In the genomic region with DNA sequence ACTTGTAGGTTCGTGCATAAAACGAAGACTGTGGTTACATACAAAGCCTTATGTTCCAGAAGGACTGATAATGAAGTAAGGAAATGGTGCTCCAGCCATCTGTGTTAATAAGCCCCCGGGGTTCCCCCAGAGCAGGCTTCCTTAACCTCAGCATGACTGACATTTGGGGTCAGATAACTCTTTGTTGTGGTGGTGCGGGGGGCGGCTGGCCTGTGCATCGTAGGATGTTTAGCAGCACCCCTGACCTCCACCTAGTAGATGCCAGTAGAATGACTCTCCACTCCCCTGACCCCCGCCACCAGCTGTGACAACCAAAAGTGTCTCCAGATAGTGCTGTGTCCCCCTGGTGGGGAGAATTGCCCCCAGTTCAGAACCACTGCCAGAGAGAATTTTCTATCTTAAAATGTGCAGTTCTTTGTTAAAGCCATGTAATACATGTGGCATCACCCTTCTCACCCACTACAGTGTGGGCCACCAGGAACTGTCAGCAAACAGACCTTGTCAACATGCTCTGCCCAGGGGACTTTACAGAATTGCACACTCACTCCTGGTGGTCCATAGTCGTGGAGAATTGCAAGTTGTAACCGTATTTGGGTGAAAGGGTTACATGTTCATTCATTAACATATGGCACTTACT, we compare ENCODE assay signal across 18 cellular contexts. TPM values are rescaled to one million over a fixed set of nuclear protein-coding genes. Genes with fewer than 3 reads are reported as not detected.
A peak's percentile ranks its signal among the peaks of the same experiment; 100 is the strongest.
DNase-seq lines count a peak whose midpoint lies in the region; ATAC-seq and TF ChIP-seq lines count a peak whose summit lies in the region.
"Had no signal": no experiment of that assay in that cellular context is flagged by ENCODE, and none has a peak within 500 bp of the region (broad histone marks: within the 10 kb centered on the region; RNA-seq: fewer than 3 reads in every experiment).

No MANE protein-coding gene starts in this region.

- intact Hi-C loops in activated CD4-positive, alpha-beta T cell treated with anti-CD3 and anti-CD28 coated beads for 36 hours (cut with DNase I, micrococcal nuclease): no loop called here
- intact Hi-C loops in activated T-helper 2 cell treated with anti-CD3 and anti-CD28 coated beads, Interferon-gamma antibody, Interleukin-2, Interleukin-4, amounts not matched to agents 10 μg/mL and 5 μg/mL and 100 μg/mL, durations not matched to agents 14 hours and 24 hours and 36 hours (cut with micrococcal nuclease): no loop called here

- H3K4me3 ChIP-seq in brain microvascular endothelial cell (ENCODE audit: low read depth, low read length): no peak overlapping the region
- H3K4me3 ChIP-seq: A549, gastrocnemius medialis, lung, right lobe of liver, SK-N-MC had no signal

- H3K9me3 Mint-ChIP-seq in activated CD4-positive, alpha-beta T cell treated with anti-CD3 and anti-CD28 coated beads for 36 hours (ENCODE audit: low read depth): no peaks in the 10 kb centered on the region
- H3K9me3 Mint-ChIP-seq in activated T-helper 2 cell treated with anti-CD3 and anti-CD28 coated beads, Interferon-gamma antibody, Interleukin-2, Interleukin-4, amounts not matched to agents 10 μg/mL and 5 μg/mL and 100 μg/mL, durations not matched to agents 14 hours and 24 hours and 36 hours: no peaks in the 10 kb centered on the region
- H3K9me3 Mint-ChIP-seq: activated naive CD4-positive, alpha-beta T cell treated with anti-CD3 and anti-CD28 coated beads, Interleukin-2, amount 50 U/mL, for 72 hours had no signal

- H3K4me1 Mint-ChIP-seq in activated CD4-positive, alpha-beta T cell treated with anti-CD3 and anti-CD28 coated beads for 36 hours: peaks cover 75% of the 10 kb centered on the region
- H3K4me1 Mint-ChIP-seq in activated T-helper 2 cell treated with anti-CD3 and anti-CD28 coated beads, Interferon-gamma antibody, Interleukin-2, Interleukin-4, amounts not matched to agents 10 μg/mL and 5 μg/mL and 100 μg/mL, durations not matched to agents 14 hours and 24 hours and 36 hours (ENCODE audit: low read depth): peaks cover 60% of the 10 kb centered on the region

- CTCF ChIA-PET in activated CD4-positive, alpha-beta T cell treated with anti-CD3 and anti-CD28 coated beads for 36 hours (lab: Charles Lee): no interaction called here

- no peak for ATAC-seq in activated CD4-positive, alpha-beta T cell treated with anti-CD3 and anti-CD28 coated beads for 36 hours
- peak; percentile 71 for ATAC-seq in stimulated activated naive CD8-positive, alpha-beta T cell treated with anti-CD3 and anti-CD28 coated beads, Interleukin-15, Interleukin-2, amounts not matched to agents 100 U/mL and 50 U/mL, for 24 hours
- no peak for ATAC-seq in GM21825 (IDR thresholded peaks at IDR 0.05; ENCODE audit: unreplicated experiment)
- ATAC-seq in HG02642 (IDR thresholded peaks at IDR 0.05; ENCODE audit: poor library complexity, unreplicated experiment): no peak
- ATAC-seq: A549, gastrocnemius medialis, right lobe of liver had no signal

- no peak overlapping the region for H3K27ac ChIP-seq in brain microvascular endothelial cell
- H3K27ac ChIP-seq: A549, gastrocnemius medialis, right lobe of liver, SK-N-MC, WERI-Rb-1 had no signal

- H3K36me3 ChIP-seq in brain microvascular endothelial cell (replicated peaks): no peaks in the 10 kb centered on the region
- H3K36me3 ChIP-seq: gastrocnemius medialis, right lobe of liver, WERI-Rb-1 had no signal

- peaks cover 28% of the 10 kb centered on the region for H3K36me3 Mint-ChIP-seq in activated CD4-positive, alpha-beta T cell treated with anti-CD3 and anti-CD28 coated beads for 36 hours (ENCODE audit: low read depth)
- H3K36me3 Mint-ChIP-seq in activated T-helper 2 cell treated with anti-CD3 and anti-CD28 coated beads, Interferon-gamma antibody, Interleukin-2, Interleukin-4, amounts not matched to agents 10 μg/mL and 5 μg/mL and 100 μg/mL, durations not matched to agents 14 hours and 24 hours and 36 hours (ENCODE audit: low read depth): peaks cover 28% of the 10 kb centered on the region

- in situ Hi-C loops in brain microvascular endothelial cell (cut with HindIII; ENCODE audit: low pct_ligation_motif_present, low sequenced_read_pairs): loop anchor here (25.0 kb wide), 1 partner anchor 143 kb away; no protein-coding TSS in a partner anchor

- no peak overlapping the region for H3K4me3 Mint-ChIP-seq in activated CD4-positive, alpha-beta T cell treated with anti-CD3 and anti-CD28 coated beads for 36 hours
- no peak overlapping the region for H3K4me3 Mint-ChIP-seq in activated T-helper 2 cell treated with anti-CD3 and anti-CD28 coated beads, Interferon-gamma antibody, Interleukin-2, Interleukin-4, amounts not matched to agents 10 μg/mL and 5 μg/mL and 100 μg/mL, durations not matched to agents 14 hours and 24 hours and 36 hours (ENCODE audit: low read depth)

- H3K27me3 Mint-ChIP-seq in activated CD4-positive, alpha-beta T cell treated with anti-CD3 and anti-CD28 coated beads for 36 hours: no peaks in the 10 kb centered on the region
- no peaks in the 10 kb centered on the region for H3K27me3 Mint-ChIP-seq in activated T-helper 2 cell treated with anti-CD3 and anti-CD28 coated beads, Interferon-gamma antibody, Interleukin-2, Interleukin-4, amounts not matched to agents 10 μg/mL and 5 μg/mL and 100 μg/mL, durations not matched to agents 14 hours and 24 hours and 36 hours (ENCODE audit: low read depth)

- no peak overlapping the region for H3K27ac Mint-ChIP-seq in activated CD4-positive, alpha-beta T cell treated with anti-CD3 and anti-CD28 coated beads for 36 hours
- H3K27ac Mint-ChIP-seq in activated T-helper 2 cell treated with anti-CD3 and anti-CD28 coated beads, Interferon-gamma antibody, Interleukin-2, Interleukin-4, amounts not matched to agents 10 μg/mL and 5 μg/mL and 100 μg/mL, durations not matched to agents 14 hours and 24 hours and 36 hours: no peak overlapping the region

- no peaks in the 10 kb centered on the region for H3K27me3 ChIP-seq in brain microvascular endothelial cell (replicated peaks)
- H3K27me3 ChIP-seq: gastrocnemius medialis, right lobe of liver had no signal

- DNase-seq in activated CD4-positive, alpha-beta T cell treated with anti-CD3 and anti-CD28 coated beads for 36 hours: peak; percentile 17
- no peak for DNase-seq in activated CD4-positive, alpha-beta T cell treated with anti-CD3 and anti-CD28 coated beads, Interleukin-2, amount 50 U/mL, for 4 hours
- DNase-seq in NCI-H1694 treated with DMSO at 0.1 percent for 48 hours (lab: John Stamatoyannopoulos, UW) (peak; percentile 60), brain microvascular endothelial cell (no peak)
- peak; percentile 63 for DNase-seq in stimulated activated naive CD8-positive, alpha-beta T cell treated with anti-CD3 and anti-CD28 coated beads, Interleukin-15, Interleukin-2, amounts not matched to agents 100 U/mL and 50 U/mL, for 24 hours
- no peak for DNase-seq in activated T-helper 2 cell treated with anti-CD3 and anti-CD28 coated beads, Interferon-gamma antibody, Interleukin-2, Interleukin-4, amounts not matched to agents 10 μg/mL and 5 μg/mL and 100 μg/mL, durations not matched to agents 14 hours and 24 hours and 36 hours (ENCODE audit: low spot score)
- DNase-seq: Calu3; gastrocnemius medialis; HCEC 1CT; right lobe of liver; stimulated activated CD4-positive, alpha-beta T cell treated with anti-CD3 and anti-CD28 coated beads, Interleukin-4, amount 100 ng/mL, for 24 hours; WERI-Rb-1 had no signal

- TF ChIP-seq CTCF in brain microvascular endothelial cell (IDR thresholded peaks at IDR 0.05; ENCODE audit: low read depth, low read length, missing control alignments): peak; percentile 30

- POLR2A ChIA-PET in activated CD4-positive, alpha-beta T cell treated with anti-CD3 and anti-CD28 coated beads for 36 hours (lab: Charles Lee): no interaction called here

RNA-seq across cellular contexts. Expression of a gene that starts 7.5 kb away (rescaled TPM):
- total RNA-seq in activated CD4-positive, alpha-beta T cell treated with anti-CD3 and anti-CD28 coated beads for 36 hours: 10 to 100 TPM; 68.8 to 85.1 TPM
- 61.6 and 67.9 TPM in 2 replicates for total RNA-seq in activated T-helper 2 cell treated with anti-CD3 and anti-CD28 coated beads, Interferon-gamma antibody, Interleukin-2, Interleukin-4, amounts not matched to agents 10 μg/mL and 5 μg/mL and 100 μg/mL, durations not matched to agents 14 hours and 24 hours and 36 hours

Comparison
In these comparisons a context has a peak if more than half of its experiments do, and no peak if none do; other contexts are left out.
1. DNase-seq: peak in activated CD4-positive, alpha-beta T cell treated with anti-CD3 and anti-CD28 coated beads for 36 hours (single experiment), NCI-H1694 treated with DMSO at 0.1 percent for 48 hours (single experiment) and stimulated activated naive CD8-positive, alpha-beta T cell treated with anti-CD3 and anti-CD28 coated beads, Interleukin-15, Interleukin-2, amounts not matched to agents 100 U/mL and 50 U/mL, for 24 hours (single experiment); none in activated CD4-positive, alpha-beta T cell treated with anti-CD3 and anti-CD28 coated beads, Interleukin-2, amount 50 U/mL, for 4 hours (0 of 2), brain microvascular endothelial cell (single experiment) and activated T-helper 2 cell treated with anti-CD3 and anti-CD28 coated beads, Interferon-gamma antibody, Interleukin-2, Interleukin-4, amounts not matched to agents 10 μg/mL and 5 μg/mL and 100 μg/mL, durations not matched to agents 14 hours and 24 hours and 36 hours (single experiment).